ENCODE assay signal across 32 cellular contexts in genomic region chr22:37976547-37976946, GRCh38. TPM values are rescaled to one million over a fixed set of nuclear protein-coding genes. Genes with fewer than 3 reads are reported as not detected.
"Had no signal": no experiment of that assay in that cellular context is flagged by ENCODE, and none has a peak within 500 bp of the region (broad histone marks: within the 10 kb centered on the region; RNA-seq: fewer than 3 reads in every experiment).

No MANE protein-coding gene starts in this region.

- H3K36me3 Mint-ChIP-seq: activated naive CD4-positive, alpha-beta T cell treated with anti-CD3 and anti-CD28 coated beads, Interleukin-2, amount 10 ng/mL, durations not matched to agents 7 days and 5 days; activated naive CD8-positive, alpha-beta T cell treated with anti-CD3 and anti-CD28 coated beads for 36 hours had no signal

- H3K27me3 Mint-ChIP-seq: activated B cell treated with CpG ODN at 0.5 μM for 24 hours; activated CD4-positive, alpha-beta T cell treated with anti-CD3 and anti-CD28 coated beads, Interleukin-2, amount 10 ng/mL, durations not matched to agents 24 days and 14 days; activated naive CD4-positive, alpha-beta T cell treated with anti-CD3 and anti-CD28 coated beads, Interleukin-2, amount 10 ng/mL, durations not matched to agents 7 days and 5 days; activated naive CD8-positive, alpha-beta T cell treated with anti-CD3 and anti-CD28 coated beads for 36 hours had no signal

- H3K9me3 ChIP-seq: MG63, SJSA1 had no signal

- H3K4me3 ChIP-seq: MG63, SJSA1 had no signal

- H3K27ac Mint-ChIP-seq: activated B cell treated with CpG ODN at 0.5 μM for 24 hours; activated CD4-positive, alpha-beta T cell treated with anti-CD3 and anti-CD28 coated beads, Interleukin-2, amount 10 ng/mL, durations not matched to agents 24 days and 14 days; activated naive CD4-positive, alpha-beta T cell treated with anti-CD3 and anti-CD28 coated beads, Interleukin-2, amount 10 ng/mL, durations not matched to agents 7 days and 5 days; activated naive CD8-positive, alpha-beta T cell treated with anti-CD3 and anti-CD28 coated beads for 36 hours; T-helper 1 cell treated with Interleukin-12 subunit alpha and Interleukin-12 subunit beta and Interleukin-4 antibody, amounts not matched to agents 30 μg/mL and 1 μg/mL, for 36 hours had no signal

- H3K9me3 Mint-ChIP-seq: activated B cell treated with CpG ODN at 0.5 μM for 24 hours; activated CD4-positive, alpha-beta T cell treated with anti-CD3 and anti-CD28 coated beads, Interleukin-2, amount 10 ng/mL, durations not matched to agents 24 days and 14 days; activated naive CD4-positive, alpha-beta T cell treated with anti-CD3 and anti-CD28 coated beads, Interleukin-2, amount 10 ng/mL, durations not matched to agents 7 days and 5 days; activated naive CD8-positive, alpha-beta T cell treated with anti-CD3 and anti-CD28 coated beads for 36 hours; activated T-cell treated with anti-CD3 and anti-CD28 coated beads, Interleukin-2, amount 50 U/mL, for 4 hours; T-helper 1 cell treated with Interleukin-12 subunit alpha and Interleukin-12 subunit beta and Interleukin-4 antibody, amounts not matched to agents 30 μg/mL and 1 μg/mL, for 36 hours had no signal

- H3K4me3 Mint-ChIP-seq: activated B cell treated with CpG ODN at 0.5 μM for 24 hours; activated CD4-positive, alpha-beta T cell treated with anti-CD3 and anti-CD28 coated beads, Interleukin-2, amount 10 ng/mL, durations not matched to agents 24 days and 14 days; activated naive CD4-positive, alpha-beta T cell treated with anti-CD3 and anti-CD28 coated beads, Interleukin-2, amount 10 ng/mL, durations not matched to agents 7 days and 5 days; activated naive CD8-positive, alpha-beta T cell treated with anti-CD3 and anti-CD28 coated beads for 36 hours; activated T-cell treated with anti-CD3 and anti-CD28 coated beads, Interleukin-2, amount 50 U/mL, for 4 hours; T-helper 1 cell treated with Interleukin-12 subunit alpha and Interleukin-12 subunit beta and Interleukin-4 antibody, amounts not matched to agents 30 μg/mL and 1 μg/mL, for 36 hours had no signal

- H3K36me3 ChIP-seq: brain microvascular endothelial cell, MG63, SJSA1 had no signal

- H3K27ac ChIP-seq: brain microvascular endothelial cell, KMS-11, SJSA1 had no signal

- ATAC-seq: activated T-cell treated with anti-CD3 and anti-CD28 coated beads, Interleukin-2, amount 50 U/mL, for 4 hours; Panc1; SK-N-SH treated with all-trans-retinoic acid at 6 μM for 48 hours had no signal

- DNase-seq: activated B cell treated with CpG ODN at 0.5 μM for 24 hours; activated CD4-positive, alpha-beta T cell treated with anti-CD3 and anti-CD28 coated beads for 1 hour; activated CD4-positive, alpha-beta T cell treated with anti-CD3 and anti-CD28 coated beads, Interleukin-2, amount 10 ng/mL, durations not matched to agents 24 days and 14 days; activated CD4-positive, alpha-beta T cell treated with anti-CD3 and anti-CD28 coated beads, Interleukin-2, amount 50 U/mL, for 48 hours; activated CD8-positive, alpha-beta memory T cell treated with anti-CD3 and anti-CD28 coated beads for 24 hours; activated effector memory CD4-positive, alpha-beta T cell treated with anti-CD3 and anti-CD28 coated beads, Interleukin-2, amount 50 U/mL, for 16 hours; activated naive CD4-positive, alpha-beta T cell treated with anti-CD3 and anti-CD28 coated beads, Interleukin-2, amount 10 ng/mL, durations not matched to agents 7 days and 5 days; activated naive CD8-positive, alpha-beta T cell treated with anti-CD3 and anti-CD28 coated beads for 36 hours; activated T-cell treated with anti-CD3 and anti-CD28 coated beads, Interleukin-2, amount 50 U/mL, for 4 hours; brain microvascular endothelial cell; cerebellar nuclear complex; MG63; MV-4-11; NCI-H1092 treated with DMSO at 0.1 percent for 48 hours; NCI-H1417 treated with DMSO at 0.1 percent for 48 hours; NCI-H1694; NCI-H2029; NCI-H2107; NCI-H2171 treated with DMSO at 0.1 percent for 48 hours; NCI-H226; NCI-H526; NCI-H82; OCI-M1; Right ventricle myocardium superior; RPMI8226; T-helper 9 cell had no signal

- H3K4me1 Mint-ChIP-seq: activated B cell treated with CpG ODN at 0.5 μM for 24 hours; activated CD4-positive, alpha-beta T cell treated with anti-CD3 and anti-CD28 coated beads, Interleukin-2, amount 10 ng/mL, durations not matched to agents 24 days and 14 days; activated naive CD4-positive, alpha-beta T cell treated with anti-CD3 and anti-CD28 coated beads, Interleukin-2, amount 10 ng/mL, durations not matched to agents 7 days and 5 days; activated naive CD8-positive, alpha-beta T cell treated with anti-CD3 and anti-CD28 coated beads for 36 hours had no signal

- H3K4me1 ChIP-seq: SJSA1 had no signal

- H3K27me3 ChIP-seq: brain microvascular endothelial cell, MG63, SJSA1 had no signal

RNA-seq across cellular contexts. Expression of gene SOX10, which starts 7.8 kb away (rescaled TPM):
- total RNA-seq: activated B cell treated with CpG ODN at 0.5 μM for 24 hours; activated CD4-positive, alpha-beta T cell treated with anti-CD3 and anti-CD28 coated beads, Interleukin-2, amount 10 ng/mL, durations not matched to agents 24 days and 14 days; activated naive CD8-positive, alpha-beta T cell treated with anti-CD3 and anti-CD28 coated beads for 36 hours; activated T-cell treated with anti-CD3 and anti-CD28 coated beads, Interleukin-2, amount 50 U/mL, for 4 hours; NCI-H460; SJSA1 had no signal

RNA-seq across cellular contexts. Expression of gene C22orf23, which starts 23.1 kb away (rescaled TPM):
- total RNA-seq: SJSA1 had no signal
